21 cellular contexts compared by ENCODE assay signal in genomic region chr10:119359025-119359424, GRCh38.
DNase-seq lines count a peak whose midpoint lies in the region; ATAC-seq, FAIRE-seq and TF ChIP-seq lines count a peak whose summit lies in the region.
"Had no signal": no experiment of that assay in that cellular context is flagged by ENCODE, and none has a peak within 500 bp of the region (broad histone marks: within the 10 kb centered on the region; RNA-seq: fewer than 3 reads in every experiment).

No MANE protein-coding gene starts in this region.

- no peak for TF ChIP-seq RAD21 in A549 (conservative IDR thresholded peaks at IDR 0.05 in 1 of 2, IDR thresholded peaks at IDR 0.05 in 1 of 2)

- H3K9me3 Mint-ChIP-seq in activated B cell treated with CpG ODN at 0.5 μM for 24 hours (peaks cover 8% of the 10 kb centered on the region), memory B cell (peaks cover 6% of the 10 kb centered on the region)
- peaks cover 4% of the 10 kb centered on the region for H3K9me3 Mint-ChIP-seq in stimulated activated memory B cell treated with anti-CD40 and anti-IgM and Interleukin-4, amounts not matched to agents 10 μg/mL and 1 μg/mL and 100 μg/mL, for 72 hours
- H3K9me3 Mint-ChIP-seq in activated CD4-positive, alpha-beta T cell treated with anti-CD3 and anti-CD28 coated beads, Interleukin-2, amount 10 ng/mL, durations not matched to agents 24 days and 14 days, result peaks cover 21% of the 10 kb centered on the region

- no peak overlapping the region for H3K4me2 ChIP-seq in A549

- H3K4me1 Mint-ChIP-seq in activated B cell treated with CpG ODN at 0.5 μM for 24 hours (peaks cover 44% of the 10 kb centered on the region), memory B cell (peaks cover 33% of the 10 kb centered on the region)
- peaks cover 44% of the 10 kb centered on the region for H3K4me1 Mint-ChIP-seq in stimulated activated memory B cell treated with anti-CD40 and anti-IgM and Interleukin-4, amounts not matched to agents 10 μg/mL and 1 μg/mL and 100 μg/mL, for 72 hours
- H3K4me1 Mint-ChIP-seq in activated CD4-positive, alpha-beta T cell treated with anti-CD3 and anti-CD28 coated beads, Interleukin-2, amount 10 ng/mL, durations not matched to agents 24 days and 14 days, result peaks cover 18% of the 10 kb centered on the region
- H3K4me1 Mint-ChIP-seq: H9 had no signal

- H3K27ac Mint-ChIP-seq in activated B cell treated with CpG ODN at 0.5 μM for 24 hours (peak overlapping the region; percentile 24), memory B cell (peak overlapping the region; percentile 80)
- peak overlapping the region; percentile 6 for H3K27ac Mint-ChIP-seq in stimulated activated memory B cell treated with anti-CD40 and anti-IgM and Interleukin-4, amounts not matched to agents 10 μg/mL and 1 μg/mL and 100 μg/mL, for 72 hours
- H3K27ac Mint-ChIP-seq in activated CD4-positive, alpha-beta T cell treated with anti-CD3 and anti-CD28 coated beads, Interleukin-2, amount 10 ng/mL, durations not matched to agents 24 days and 14 days, result no peak overlapping the region

- 95% methylated on average over 4 of the region's 4 CpGs for WGBS in A549 (ENCODE audit: missing lambda C conversion rate)
- WGBS in small intestine, 3 donors, result 85 to 93% (median 92%) methylated on average over 4 of the region's 4 CpGs

- TF ChIP-seq POLR2A in A549 (IDR thresholded peaks at IDR 0.05; ENCODE audit: low read length), result no peak

- no peak for TF ChIP-seq EP300 in A549 (IDR thresholded peaks at IDR 0.05)

- H3K36me3 ChIP-seq in small intestine (ENCODE audit: control insufficient read depth in 2 of 2, insufficient read depth in 2 of 2, low read length in 2 of 2), result no peaks in the 10 kb centered on the region
- H3K36me3 ChIP-seq: BE2C had no signal

- peaks cover 24% of the 10 kb centered on the region for H3K36me3 Mint-ChIP-seq in activated B cell treated with CpG ODN at 0.5 μM for 24 hours (ENCODE audit: low read depth)
- H3K36me3 Mint-ChIP-seq in memory B cell, result peaks cover 18% of the 10 kb centered on the region
- peaks cover 21% of the 10 kb centered on the region for H3K36me3 Mint-ChIP-seq in stimulated activated memory B cell treated with anti-CD40 and anti-IgM and Interleukin-4, amounts not matched to agents 10 μg/mL and 1 μg/mL and 100 μg/mL, for 72 hours
- H3K36me3 Mint-ChIP-seq in activated CD4-positive, alpha-beta T cell treated with anti-CD3 and anti-CD28 coated beads, Interleukin-2, amount 10 ng/mL, durations not matched to agents 24 days and 14 days (ENCODE audit: low read depth), result peaks cover 35% of the 10 kb centered on the region

- FAIRE-seq in A549 (lab: Jason Lieb, UNC) (no peak), small intestine (lab: Jason Lieb, UNC) (no peak)
- FAIRE-seq: D721Med, G401.6, GM12892, GM18507, H1, HTR-8/SVneo had no signal

- H3K27me3 ChIP-seq in small intestine (ENCODE audit: control insufficient read depth in 2 of 2, insufficient read depth in 2 of 2, low read length in 2 of 2), result no peaks in the 10 kb centered on the region
- H3K27me3 ChIP-seq: BE2C had no signal

- POLR2A ChIA-PET in A549 (lab: Yijun Ruan, JAX), result no interaction called here
- POLR2A ChIA-PET in activated B cell treated with CpG ODN at 0.5 μM for 24 hours (lab: Charles Lee), result no interaction called here

- peaks cover 21% of the 10 kb centered on the region for H3K9me3 ChIP-seq in A549
- H3K9me3 ChIP-seq in small intestine (ENCODE audit: control insufficient read depth, low read depth), result no peaks in the 10 kb centered on the region

- no peak for DNase-seq in A549 (ENCODE audit: low read depth in 1 of 2, low spot score in 1 of 2)
- no peak for DNase-seq in activated B cell treated with CpG ODN at 0.5 μM for 24 hours
- DNase-seq in memory B cell (ENCODE audit: low spot score in 2 of 2), result no peak
- no peak for DNase-seq in stimulated activated CD4-positive, alpha-beta T cell treated with anti-CD3 and anti-CD28 coated beads, Interleukin-1b, Interleukin-23, amount 100 ng/mL, for 48 hours
- DNase-seq in small intestine, result no peak
- DNase-seq in activated CD4-positive, alpha-beta T cell treated with anti-CD3 and anti-CD28 coated beads, Interleukin-2, amount 10 ng/mL, durations not matched to agents 24 days and 14 days, result no peak
- DNase-seq in iPS-NIHi7 (ENCODE audit: extremely low spot score), result no peak
- DNase-seq: ACHN; BE2C; C1 segment of cervical spinal cord; Caco-2; CD4-positive, CD25-positive, alpha-beta regulatory T cell; H9 had no signal

- intact Hi-C loops in activated B cell treated with CpG ODN at 0.5 μM for 24 hours (cut with micrococcal nuclease), result no loop called here
- intact Hi-C loops in activated CD4-positive, alpha-beta T cell treated with anti-CD3 and anti-CD28 coated beads, Interleukin-2, amount 10 ng/mL, durations not matched to agents 24 days and 14 days (cut with micrococcal nuclease), result no loop called here

- no peak overlapping the region for H3K27ac ChIP-seq in A549
- no peak overlapping the region for H3K27ac ChIP-seq in small intestine (ENCODE audit: low read depth in 1 of 2, low read length in 1 of 2)

- ATAC-seq in A549 (no peak), activated B cell treated with CpG ODN at 0.5 μM for 24 hours (ENCODE audit: low read depth) (no peak), memory B cell (ENCODE audit: low read depth) (no peak)
- no peak for ATAC-seq in stimulated activated memory B cell treated with anti-CD40 and anti-IgM and Interleukin-4, amounts not matched to agents 10 μg/mL and 1 μg/mL and 100 μg/mL, for 72 hours

- H3K4me3 ChIP-seq in A549 (no peak overlapping the region), small intestine (ENCODE audit: low read depth in 1 of 2, low read length in 2 of 2) (no peak overlapping the region)

- no peak overlapping the region for H3K4me3 Mint-ChIP-seq in activated B cell treated with CpG ODN at 0.5 μM for 24 hours
- no peak overlapping the region for H3K4me3 Mint-ChIP-seq in memory B cell
- H3K4me3 Mint-ChIP-seq in stimulated activated memory B cell treated with anti-CD40 and anti-IgM and Interleukin-4, amounts not matched to agents 10 μg/mL and 1 μg/mL and 100 μg/mL, for 72 hours, result no peak overlapping the region
- H3K4me3 Mint-ChIP-seq in activated CD4-positive, alpha-beta T cell treated with anti-CD3 and anti-CD28 coated beads, Interleukin-2, amount 10 ng/mL, durations not matched to agents 24 days and 14 days, result no peak overlapping the region
- H3K4me3 Mint-ChIP-seq: CD4-positive, CD25-positive, alpha-beta regulatory T cell; H9 had no signal

- H3K27me3 Mint-ChIP-seq in activated B cell treated with CpG ODN at 0.5 μM for 24 hours (no peaks in the 10 kb centered on the region), memory B cell (no peaks in the 10 kb centered on the region)
- no peaks in the 10 kb centered on the region for H3K27me3 Mint-ChIP-seq in stimulated activated memory B cell treated with anti-CD40 and anti-IgM and Interleukin-4, amounts not matched to agents 10 μg/mL and 1 μg/mL and 100 μg/mL, for 72 hours
- H3K27me3 Mint-ChIP-seq in activated CD4-positive, alpha-beta T cell treated with anti-CD3 and anti-CD28 coated beads, Interleukin-2, amount 10 ng/mL, durations not matched to agents 24 days and 14 days, result no peaks in the 10 kb centered on the region
- H3K27me3 Mint-ChIP-seq: CD4-positive, CD25-positive, alpha-beta regulatory T cell; CD8-positive, alpha-beta memory T cell had no signal

- CTCF ChIA-PET in A549 (lab: Yijun Ruan, JAX), result interaction anchor here (1.3 kb wide), 1 partner anchor 23 kb away, joined by 3 read pairs; no protein-coding TSS in a partner anchor
- CTCF ChIA-PET in activated B cell treated with CpG ODN at 0.5 μM for 24 hours (lab: Charles Lee), result no interaction called here

- H3K4me1 ChIP-seq in A549, result 0 out of 3 replicates have a peak, but pooled peaks cover 4% of the 10 kb centered on the region
- peaks cover 9 to 16% of the 10 kb centered on the region in 2 donors for H3K4me1 ChIP-seq in small intestine (ENCODE audit: control insufficient read depth in 2 of 2, insufficient read depth in 1 of 2, low read depth in 1 of 2, low read length in 1 of 2)
- H3K4me1 ChIP-seq: BE2C had no signal

- no peak for TF ChIP-seq CTCF in A549 (IDR thresholded peaks at IDR 0.05)
- no peak for TF ChIP-seq CTCF in activated B cell treated with CpG ODN at 0.5 μM for 24 hours (IDR thresholded peaks at IDR 0.05)

TF ChIP-seq in A549, 52 proteins besides CTCF, POLR2A, EP300 and RAD21:
- TF ChIP-seq ZFP36 (IDR thresholded peaks at IDR 0.05; ENCODE audit: borderline replicate concordance, partially characterized antibody) (peak; percentile 60), HDAC2 (IDR thresholded peaks at IDR 0.05) (no peak), FOSB (CRISPR knock-in tag; IDR thresholded peaks at IDR 0.05) (no peak)
TF ChIP-seq in A549: peak in this region for 1.
